1 cellular context compared by ENCODE assay signal in the genomic region with DNA sequence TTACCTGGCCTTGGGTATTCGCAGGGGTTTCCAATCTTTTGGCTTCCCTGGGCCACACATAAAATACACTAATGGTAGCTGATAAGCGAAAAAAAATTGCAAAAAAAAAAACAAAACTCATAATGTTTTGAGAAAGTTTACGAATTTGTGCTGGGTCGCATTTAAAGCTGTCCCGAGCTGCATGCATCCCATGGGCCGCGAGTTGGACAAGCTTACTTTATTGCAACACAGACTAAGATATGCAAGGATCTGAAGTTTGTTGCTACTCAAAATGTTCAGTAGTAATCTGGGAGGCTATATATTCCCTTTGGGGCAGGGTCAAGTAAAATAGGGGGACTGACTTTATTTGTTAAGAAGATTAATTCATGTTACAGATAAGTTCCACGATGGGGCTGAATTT.
TF ChIP-seq lines count a peak whose summit lies in the region.

No MANE protein-coding gene starts in this region.

TF ChIP-seq in GM23338, 12 proteins besides CTCF, POLR2A, EP300 and RAD21 (continued from another document):
- no peak for TF ChIP-seq REST (IDR thresholded peaks at IDR 0.05; ENCODE audit: unreplicated experiment)
- TF ChIP-seq POLR2AphosphoS5 (IDR thresholded peaks at IDR 0.05; ENCODE audit: low read depth), result no peak
- TF ChIP-seq NANOG (IDR thresholded peaks at IDR 0.05; ENCODE audit: borderline replicate concordance), result no peak
- TF ChIP-seq ZNF331 (CRISPR knock-in tag; IDR thresholded peaks at IDR 0.05; ENCODE audit: low read depth), result no peak
- TF ChIP-seq EZH2 (IDR thresholded peaks at IDR 0.05; ENCODE audit: low read depth, unreplicated experiment), result no peak
- no peak for TF ChIP-seq ZNF462 (CRISPR knock-in tag; IDR thresholded peaks at IDR 0.05)
- no peak for TF ChIP-seq EZH2phosphoT487 (IDR thresholded peaks at IDR 0.05; ENCODE audit: unreplicated experiment)
